ENCODE assay signal across 1 cellular context in genomic region chr4:39521253-39521908, GRCh38.
TF ChIP-seq lines count a peak whose summit lies in the region.

No MANE protein-coding gene starts in this region.

TF ChIP-seq in WTC11, 78 proteins besides CTCF, POLR2A, EP300 and RAD21 (continued from another document):
- TF ChIP-seq, protein P1, sequence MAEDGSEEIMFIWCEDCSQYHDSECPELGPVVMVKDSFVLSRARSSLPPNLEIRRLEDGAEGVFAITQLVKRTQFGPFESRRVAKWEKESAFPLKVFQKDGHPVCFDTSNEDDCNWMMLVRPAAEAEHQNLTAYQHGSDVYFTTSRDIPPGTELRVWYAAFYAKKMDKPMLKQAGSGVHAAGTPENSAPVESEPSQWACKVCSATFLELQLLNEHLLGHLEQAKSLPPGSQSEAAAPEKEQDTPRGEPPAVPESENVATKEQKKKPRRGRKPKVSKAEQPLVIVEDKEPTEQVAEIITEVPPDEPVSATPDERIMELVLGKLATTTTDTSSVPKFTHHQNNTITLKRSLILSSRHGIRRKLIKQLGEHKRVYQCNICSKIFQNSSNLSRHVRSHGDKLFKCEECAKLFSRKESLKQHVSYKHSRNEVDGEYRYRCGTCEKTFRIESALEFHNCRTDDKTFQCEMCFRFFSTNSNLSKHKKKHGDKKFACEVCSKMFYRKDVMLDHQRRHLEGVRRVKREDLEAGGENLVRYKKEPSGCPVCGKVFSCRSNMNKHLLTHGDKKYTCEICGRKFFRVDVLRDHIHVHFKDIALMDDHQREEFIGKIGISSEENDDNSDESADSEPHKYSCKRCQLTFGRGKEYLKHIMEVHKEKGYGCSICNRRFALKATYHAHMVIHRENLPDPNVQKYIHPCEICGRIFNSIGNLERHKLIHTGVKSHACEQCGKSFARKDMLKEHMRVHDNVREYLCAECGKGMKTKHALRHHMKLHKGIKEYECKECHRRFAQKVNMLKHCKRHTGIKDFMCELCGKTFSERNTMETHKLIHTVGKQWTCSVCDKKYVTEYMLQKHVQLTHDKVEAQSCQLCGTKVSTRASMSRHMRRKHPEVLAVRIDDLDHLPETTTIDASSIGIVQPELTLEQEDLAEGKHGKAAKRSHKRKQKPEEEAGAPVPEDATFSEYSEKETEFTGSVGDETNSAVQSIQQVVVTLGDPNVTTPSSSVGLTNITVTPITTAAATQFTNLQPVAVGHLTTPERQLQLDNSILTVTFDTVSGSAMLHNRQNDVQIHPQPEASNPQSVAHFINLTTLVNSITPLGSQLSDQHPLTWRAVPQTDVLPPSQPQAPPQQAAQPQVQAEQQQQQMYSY (CRISPR knock-in tag; IDR thresholded peaks at IDR 0.05): no peak
- TF ChIP-seq PREB (CRISPR knock-in tag; IDR thresholded peaks at IDR 0.05; ENCODE audit: borderline replicate concordance) (no peak), JAZF1 (CRISPR knock-in tag; IDR thresholded peaks at IDR 0.05) (no peak)
